In the genomic region with DNA sequence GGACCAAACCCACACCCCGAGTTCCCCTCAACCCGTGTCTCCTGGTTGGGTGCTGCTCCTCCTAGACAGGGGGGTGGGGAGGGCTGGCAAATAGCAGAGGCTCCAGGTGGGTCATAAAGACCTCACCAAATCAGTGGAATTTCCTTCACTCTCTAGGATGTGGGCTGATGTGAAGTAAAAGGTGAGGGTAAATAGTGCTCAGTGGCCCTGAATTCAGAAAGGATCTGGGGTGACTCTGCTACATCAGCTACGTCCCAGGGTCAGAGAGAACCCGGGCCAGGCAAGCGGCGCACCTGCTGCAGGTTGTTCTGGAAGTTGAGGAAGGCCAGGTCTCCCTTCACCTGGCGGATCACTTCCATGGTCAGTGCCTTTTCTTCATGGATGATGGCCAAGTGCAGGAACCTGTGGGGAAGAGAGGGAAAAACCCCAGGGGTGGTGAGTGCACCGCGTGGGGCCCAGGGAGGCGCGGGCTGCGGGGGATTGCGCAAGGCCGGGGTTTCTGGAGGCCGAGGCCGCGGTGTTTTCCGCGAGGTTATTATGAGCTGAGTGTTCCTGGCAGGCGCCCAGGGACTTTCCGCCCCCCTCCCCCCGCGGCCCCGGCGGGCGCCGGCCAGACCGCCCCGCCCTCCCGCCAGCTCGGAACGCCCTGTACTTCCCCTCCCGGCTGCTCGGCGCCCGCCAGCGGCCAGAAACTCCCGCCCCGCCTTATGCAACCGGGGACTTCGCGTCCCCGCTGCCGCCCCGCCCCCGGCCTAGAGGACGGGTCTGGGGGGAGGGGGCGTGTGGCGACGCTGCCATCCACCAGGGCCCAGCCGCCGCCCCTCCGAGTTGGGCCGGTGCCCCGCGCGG, we compare ENCODE assay signal across 9 cellular contexts. TPM values are rescaled to one million over a fixed set of nuclear protein-coding genes. Genes with fewer than 3 reads are reported as not detected.
DNase-seq lines count a peak whose midpoint lies in the region; ATAC-seq, FAIRE-seq and TF ChIP-seq lines count a peak whose summit lies in the region.
"Had no signal": no experiment of that assay in that cellular context is flagged by ENCODE, and none has a peak within 500 bp of the region (broad histone marks: within the 10 kb centered on the region; RNA-seq: fewer than 3 reads in every experiment).

No MANE protein-coding gene starts in this region.

- peak; percentile 96 for DNase-seq in CD14-positive monocyte (ENCODE audit: low spot score)
- peak; percentile 99 for DNase-seq in NCI-H69 (lab: John Stamatoyannopoulos, UW)
- peak; percentile 97 for DNase-seq in activated CD4-positive, alpha-beta T cell treated with anti-CD3 and anti-CD28 coated beads, Interleukin-2, amount 50 U/mL, for 1 hour
- peak; percentile 88 for DNase-seq in dedifferentiated amniotic fluid mesenchymal stem cell (ENCODE audit: extremely low spot score)
- peak; percentile 98 for DNase-seq in HepG2 (ENCODE audit: low spot score)
- peak; percentile 93 for DNase-seq in stimulated activated CD4-positive, alpha-beta T cell treated with anti-CD3 and anti-CD28 coated beads, Interleukin-2, amount 100 ng/mL, for 4 hours (ENCODE audit: low read depth)

- peak overlapping the region; percentile 97 to 99 (median 99) for H3K27ac Mint-ChIP-seq in CD14-positive monocyte

- H3K4me2 ChIP-seq in HepG2 (ENCODE audit: low read depth, low read length) = peak overlapping the region; percentile 99

- TF ChIP-seq CTCF in CD14-positive monocyte (IDR thresholded peaks at IDR 0.05) (no peak), HepG2 (CRISPR knock-in tag; IDR thresholded peaks at IDR 0.05) (peak; percentile 54)

- peaks cover 25% of the 10 kb centered on the region for H3K79me2 ChIP-seq in HepG2 (ENCODE audit: insufficient read depth, low read length)

- peak in 1 of 2 experiments; percentile 59; a peak in 1 of 4 replicates for TF ChIP-seq POLR2A in HepG2 (IDR thresholded peaks at IDR 0.05; ENCODE audit: insufficient read depth in 1 of 2, low read depth in 2 of 2, low read length in 2 of 2)

- FAIRE-seq in HepG2 (lab: Jason Lieb, UNC) = peak; percentile 8
- FAIRE-seq: colon had no signal

- CTCF ChIA-PET in HepG2 (lab: Yijun Ruan, JAX; ENCODE audit: low intra/inter-chr PET ratio, low total read pairs) = interaction anchor here (0.9 to 1.3 kb wide), 2 partner anchors 67 to 174 kb away, joined by 3 read pairs; no protein-coding TSS in a partner anchor

- TF ChIP-seq RAD21 in HepG2 (CRISPR knock-in tag; IDR thresholded peaks at IDR 0.05) = peak; percentile 34

- peaks cover 27% of the 10 kb centered on the region for H4K20me1 ChIP-seq in HepG2 (ENCODE audit: insufficient read depth, low read length)

- H3K27me3 Mint-ChIP-seq in CD14-positive monocyte (ENCODE audit: low read depth in 3 of 3) = peaks cover 1 to 11% (median 6%) of the 10 kb centered on the region in 3 donors

- H3K4me1 Mint-ChIP-seq in CD14-positive monocyte = peaks cover 63% of the 10 kb centered on the region

- peak overlapping the region; percentile 88 to 99 (median 99) for H3K4me3 ChIP-seq in HepG2 (replicated peaks in 1 of 3; ENCODE audit: insufficient read depth in 1 of 3, low read depth in 2 of 3, low read length in 3 of 3)

- BruUV-seq in HepG2 (replicated peaks; lab: Mats Ljungman, UMichigan) = no TSS peak

- TF ChIP-seq EP300 in HepG2 (IDR thresholded peaks at IDR 0.05; ENCODE audit: low read depth in 2 of 2, low read length in 2 of 2) (peak; percentile 92 to 97), HepG2 (CRISPR knock-in tag; IDR thresholded peaks at IDR 0.05; ENCODE audit: borderline replicate concordance) (peak; percentile 94)

- in situ Hi-C loops in HepG2 (cut with HindIII; ENCODE audit: extremely low pct_ligation_motif_present, low pct_unique_long_range_greater_than_20kb) = no loop called here

- H3K9me3 Mint-ChIP-seq in CD14-positive monocyte = peaks cover 0 to 8% (median 6%) of the 10 kb centered on the region in 7 donors

- H3K9ac ChIP-seq in HepG2 (ENCODE audit: insufficient read depth, low read depth, low read length) = peak overlapping the region; percentile 99

- WGBS in HepG2 (ENCODE audit: low lambda C conversion rate) = 4% methylated on average over 51 of the region's 57 CpGs

- intact Hi-C loops in CD14-positive monocyte (cut with micrococcal nuclease) (loop anchor here (1.0 to 10.0 kb wide), 7 partner anchors 37 to 281 kb away; a partner anchor contains a TSS), HepG2 (cut with micrococcal nuclease; ENCODE audit: unreplicated experiment) (loop anchor here (1.0 to 5.0 kb wide), 4 partner anchors 18 to 111 kb away; a partner anchor contains a TSS)

- H2AFZ ChIP-seq in HepG2 (ENCODE audit: low read length) = no peak overlapping the region

- H3K27me3 ChIP-seq in HepG2 (ENCODE audit: control insufficient read depth in 1 of 2, insufficient read depth in 2 of 2, low read length in 2 of 2) = no peaks in the 10 kb centered on the region; a peak in 2 of 5 replicates

- POLR2A ChIA-PET in HepG2 (lab: Yijun Ruan, JAX) = interaction anchor here (0.6 to 11.4 kb wide), 60 partner anchors 14 to 690 kb away, joined by 3 to 473 read pairs (median 6); a partner anchor contains a TSS

- H3K4me1 ChIP-seq in HepG2 (ENCODE audit: insufficient read depth, low read length) = peaks cover 73% of the 10 kb centered on the region

- H3K36me3 ChIP-seq in HepG2 (replicated peaks in 1 of 2; ENCODE audit: control insufficient read depth in 1 of 2, insufficient read depth in 2 of 2, low read length in 2 of 2) = peaks cover 20 to 31% of the 10 kb centered on the region in 2 experiments

- ATAC-seq in GM19397 (IDR thresholded peaks at IDR 0.05; ENCODE audit: unreplicated experiment) (peak; percentile 63), HG03521 (IDR thresholded peaks at IDR 0.05; ENCODE audit: unreplicated experiment) (peak; percentile 59), HepG2 (peak; percentile 69)

- peak overlapping the region; percentile 93 to 99 for H3K4me3 Mint-ChIP-seq in CD14-positive monocyte

- peaks cover 42 to 44% of the 10 kb centered on the region in 2 donors for H3K36me3 Mint-ChIP-seq in CD14-positive monocyte

- H3K27ac ChIP-seq in HepG2 (ENCODE audit: extremely low read length, insufficient read depth, low read length) = peak overlapping the region; percentile 97

- H3K9me3 ChIP-seq in HepG2 (ENCODE audit: low read length) = no peaks in the 10 kb centered on the region

TF ChIP-seq in HepG2, 621 proteins besides CTCF, POLR2A, EP300 and RAD21 (continues in another document):
- peak; percentile 28; the same call in 1 of the 2 replicates for TF ChIP-seq ZNF652 (CRISPR knock-in tag; IDR thresholded peaks at IDR 0.05; ENCODE audit: borderline replicate concordance, low read depth)
- TF ChIP-seq PAWR (CRISPR knock-in tag; IDR thresholded peaks at IDR 0.05; ENCODE audit: borderline replicate concordance) = peak; percentile 70; the same call in 1 of the 2 replicates
- peak; percentile 93 for TF ChIP-seq ZBTB7A (CRISPR knock-in tag; IDR thresholded peaks at IDR 0.05)
- TF ChIP-seq PHF21A (CRISPR knock-in tag; IDR thresholded peaks at IDR 0.05) = no peak
- peak; percentile 92; the same call in 1 of the 2 replicates for TF ChIP-seq ZNF775 (CRISPR knock-in tag; IDR thresholded peaks at IDR 0.05; ENCODE audit: borderline replicate concordance)
- TF ChIP-seq SOX13 (IDR thresholded peaks at IDR 0.05) = peak; percentile 68; the same call in 1 of the 2 replicates
- peak in 1 of 2 experiments; percentile 94; a peak in 2 of 4 replicates for TF ChIP-seq SOX13 (CRISPR knock-in tag; conservative IDR thresholded peaks at IDR 0.05 in 1 of 2, IDR thresholded peaks at IDR 0.05 in 1 of 2)
- TF ChIP-seq ZNF17 (CRISPR knock-in tag; IDR thresholded peaks at IDR 0.05) = peak; percentile 88; the same call in 1 of the 2 replicates
- TF ChIP-seq, protein P1, sequence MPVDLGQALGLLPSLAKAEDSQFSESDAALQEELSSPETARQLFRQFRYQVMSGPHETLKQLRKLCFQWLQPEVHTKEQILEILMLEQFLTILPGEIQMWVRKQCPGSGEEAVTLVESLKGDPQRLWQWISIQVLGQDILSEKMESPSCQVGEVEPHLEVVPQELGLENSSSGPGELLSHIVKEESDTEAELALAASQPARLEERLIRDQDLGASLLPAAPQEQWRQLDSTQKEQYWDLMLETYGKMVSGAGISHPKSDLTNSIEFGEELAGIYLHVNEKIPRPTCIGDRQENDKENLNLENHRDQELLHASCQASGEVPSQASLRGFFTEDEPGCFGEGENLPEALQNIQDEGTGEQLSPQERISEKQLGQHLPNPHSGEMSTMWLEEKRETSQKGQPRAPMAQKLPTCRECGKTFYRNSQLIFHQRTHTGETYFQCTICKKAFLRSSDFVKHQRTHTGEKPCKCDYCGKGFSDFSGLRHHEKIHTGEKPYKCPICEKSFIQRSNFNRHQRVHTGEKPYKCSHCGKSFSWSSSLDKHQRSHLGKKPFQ (CRISPR knock-in tag; IDR thresholded peaks at IDR 0.05; ENCODE audit: insufficient replicate concordance) = peak; percentile 58
- no peak for TF ChIP-seq ZNF207 (IDR thresholded peaks at IDR 0.05; ENCODE audit: borderline replicate concordance)
- peak; percentile 78 for TF ChIP-seq ZNF121 (CRISPR knock-in tag; IDR thresholded peaks at IDR 0.05)
- peak; percentile 76 for TF ChIP-seq NR2C2 (CRISPR knock-in tag; IDR thresholded peaks at IDR 0.05; ENCODE audit: borderline replicate concordance)

RNA-seq across cellular contexts. Expression of a gene that starts 0.9 kb away (rescaled TPM):
- polyA plus RNA-seq in CD14-positive monocyte = 100 to 1,000 TPM; 868 to 935 TPM
- 232 and 319 TPM in 2 replicates for total RNA-seq in HepG2 (2016; rRNA removed; fragmentation: Illumina TruSeq; extraction: Trizol)
- 103 and 116 TPM in 2 replicates for total RNA-seq in HepG2 (2016; cell fraction: cytosol; rRNA removed; fragmentation: Illumina TruSeq; extraction: Trizol; ENCODE audit: low read depth)
- total RNA-seq in HepG2 (2016; cell fraction: insoluble cytoplasmic fraction; rRNA removed; fragmentation: Illumina TruSeq; extraction: Trizol) = 208 and 321 TPM in 2 replicates
- 196 and 209 TPM in 2 replicates for total RNA-seq in HepG2 (2016; cell fraction: membrane; rRNA removed; fragmentation: Illumina TruSeq; extraction: Trizol)
- total RNA-seq in HepG2 (2016; cell fraction: nucleus; rRNA removed; fragmentation: Illumina TruSeq; extraction: Trizol) = 367 and 382 TPM in 2 replicates
- 173 and 197 TPM in 2 replicates for polyA plus RNA-seq in HepG2 (2011; rRNA removed)
- polyA plus RNA-seq in HepG2 (2011; cell fraction: cytosol; rRNA removed) = 81.6 and 128 TPM in 2 replicates
- polyA plus RNA-seq in HepG2 (2011; cell fraction: nucleus; rRNA removed) = 363 and 589 TPM in 2 replicates
- 58.7 and 87.8 TPM in 2 replicates for polyA plus RNA-seq in HepG2 (2012)
- polyA plus RNA-seq in HepG2 (2016; cell fraction: cytosol; fragmentation: Illumina TruSeq; extraction: Trizol; ENCODE audit: low read depth) = 21.2 and 21.7 TPM in 2 replicates
- polyA plus RNA-seq in HepG2 (2016; cell fraction: insoluble cytoplasmic fraction; fragmentation: Illumina TruSeq; extraction: Trizol; ENCODE audit: low read depth) = 160 and 187 TPM in 2 replicates
- 41.5 and 42.6 TPM in 2 replicates for polyA plus RNA-seq in HepG2 (2016; cell fraction: membrane; fragmentation: Illumina TruSeq; extraction: Trizol; ENCODE audit: low read depth)
- 546 and 548 TPM in 2 replicates for polyA plus RNA-seq in HepG2 (2016; cell fraction: nucleus; fragmentation: Illumina TruSeq; extraction: Trizol; ENCODE audit: insufficient read depth, low read depth)
- 421 and 666 TPM in 2 replicates for polyA minus RNA-seq in HepG2 (2011; rRNA and poly(A)+ RNA removed; ENCODE audit: low replicate concordance)
- 80.5 and 103 TPM in 2 replicates for polyA minus RNA-seq in HepG2 (2011; cell fraction: cytosol; rRNA and poly(A)+ RNA removed)
- 421 and 559 TPM in 2 replicates for polyA minus RNA-seq in HepG2 (2011; cell fraction: nucleus; rRNA and poly(A)+ RNA removed)

Comparison
In these comparisons a context has a peak if more than half of its experiments do, and no peak if none do; other contexts are left out.
1. Peak in every context shown above with its lines: DNase-seq, ATAC-seq, H3K4me3 ChIP-seq and H3K27ac ChIP-seq.